ENCODE assay signal across 8 cellular contexts in the genomic region with DNA sequence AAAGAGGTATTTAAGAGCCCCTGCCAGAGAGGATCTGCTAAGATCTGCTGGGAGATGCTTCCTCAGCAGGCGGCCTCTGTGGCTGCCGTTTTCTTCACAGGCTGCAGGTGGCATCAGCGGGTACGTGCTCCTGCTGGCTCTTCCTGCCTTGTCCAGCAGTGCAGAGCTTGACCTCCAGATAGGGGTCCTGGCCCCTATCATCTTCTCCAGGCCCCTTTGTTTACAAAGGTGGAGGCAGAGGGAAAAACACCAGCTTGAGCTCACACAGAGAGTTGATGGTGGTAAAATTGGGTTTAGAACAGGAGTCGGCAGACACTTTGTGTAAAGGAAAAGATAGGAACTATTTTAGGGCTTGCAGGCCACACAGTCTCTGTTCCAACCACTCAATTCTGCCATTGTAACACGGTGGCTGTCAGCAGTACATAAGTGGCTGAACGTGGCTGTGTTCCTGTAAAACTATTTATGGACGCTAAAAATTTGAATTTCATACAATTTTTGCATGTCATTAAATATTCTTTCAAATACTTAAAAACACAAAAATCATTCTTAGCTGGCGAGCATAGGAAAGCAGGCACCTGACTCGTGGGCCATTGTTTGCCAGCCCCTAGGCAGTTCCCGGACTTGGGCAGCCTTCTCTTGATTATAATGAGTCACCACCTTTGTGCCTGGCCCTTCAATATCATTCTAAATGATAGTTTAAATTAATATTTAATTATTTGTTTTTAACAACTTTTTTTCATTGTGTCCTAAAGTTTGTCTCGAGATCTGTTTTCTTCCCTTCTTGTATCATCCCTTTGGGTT.
DNase-seq lines count a peak whose midpoint lies in the region; ATAC-seq and TF ChIP-seq lines count a peak whose summit lies in the region.

No MANE protein-coding gene starts in this region.

- H3K36me3 ChIP-seq in mucosa of rectum (ENCODE audit: control insufficient read depth in 2 of 2, insufficient read depth in 2 of 2, low read length in 2 of 2), result no peaks in the 10 kb centered on the region

- TF ChIP-seq RAD21 in Ishikawa (IDR thresholded peaks at IDR 0.05; ENCODE audit: low read depth), result peak; percentile 73

- no peak overlapping the region for H3K27ac ChIP-seq in mucosa of rectum (ENCODE audit: low read depth in 2 of 2, low read length in 2 of 2)

- H3K9me3 ChIP-seq in mucosa of rectum (ENCODE audit: control insufficient read depth in 2 of 2, low read length in 2 of 2), result no peaks in the 10 kb centered on the region

- DNase-seq in DMS53 (lab: John Stamatoyannopoulos, UW), result peak; percentile 65
- DNase-seq in SW480 (ENCODE audit: low spot score), result peak; percentile 26
- DNase-seq in effector CD4-positive, alpha-beta T cell, result no peak

- H3K4me3 ChIP-seq in mucosa of rectum (ENCODE audit: low read length in 2 of 2), result no peak overlapping the region

- ATAC-seq in GM19463 (IDR thresholded peaks at IDR 0.05; ENCODE audit: unreplicated experiment) (peak; percentile 66), esophagus mucosa (peak; percentile 62), GM18873 (IDR thresholded peaks at IDR 0.05; ENCODE audit: low FRiP score, unreplicated experiment) (no peak)

- TF ChIP-seq EP300 in Ishikawa (IDR thresholded peaks at IDR 0.05; ENCODE audit: borderline replicate concordance), result no peak

- H3K9ac ChIP-seq in mucosa of rectum (ENCODE audit: low read depth in 1 of 2, low read length in 2 of 2), result peak overlapping the region; percentile 27 to 47

- no peaks in the 10 kb centered on the region for H3K27me3 ChIP-seq in mucosa of rectum (ENCODE audit: control insufficient read depth in 2 of 2, insufficient read depth in 2 of 2, low read length in 2 of 2)

- peaks cover 15 to 48% of the 10 kb centered on the region in 2 donors for H3K4me1 ChIP-seq in mucosa of rectum (ENCODE audit: control insufficient read depth in 2 of 2, insufficient read depth in 2 of 2, low read length in 2 of 2)

TF ChIP-seq in Ishikawa, 13 proteins besides CTCF, POLR2A, EP300 and RAD21:
- TF ChIP-seq CREB1 (IDR thresholded peaks at IDR 0.05; ENCODE audit: low read depth) (no peak), TAF1 (IDR thresholded peaks at IDR 0.05; ENCODE audit: low read depth) (no peak), CEBPB (IDR thresholded peaks at IDR 0.05) (no peak), REST (IDR thresholded peaks at IDR 0.05; ENCODE audit: low read depth) (no peak), YY1 (IDR thresholded peaks at IDR 0.05; ENCODE audit: low read depth) (no peak), EGR1 (IDR thresholded peaks at IDR 0.05) (no peak), FOXM1 (IDR thresholded peaks at IDR 0.05; ENCODE audit: borderline replicate concordance, low read depth) (no peak), TCF12 (IDR thresholded peaks at IDR 0.05; ENCODE audit: low read depth) (no peak), NFIC (IDR thresholded peaks at IDR 0.05) (no peak), TEAD4 (IDR thresholded peaks at IDR 0.05) (no peak), MAX (IDR thresholded peaks at IDR 0.05) (no peak), ZBTB7A (IDR thresholded peaks at IDR 0.05; ENCODE audit: low read depth) (no peak), USF1 (IDR thresholded peaks at IDR 0.05) (no peak)
TF ChIP-seq in Ishikawa: peak in this region for 0.
